19 cellular contexts compared by ENCODE assay signal in genomic region chr18:2954869-2955645, GRCh38. TPM values are rescaled to one million over a fixed set of nuclear protein-coding genes. Genes with fewer than 3 reads are reported as not detected.
DNase-seq lines count a peak whose midpoint lies in the region; ATAC-seq and TF ChIP-seq lines count a peak whose summit lies in the region.
"Had no signal": no experiment of that assay in that cellular context is flagged by ENCODE, and none has a peak within 500 bp of the region (broad histone marks: within the 10 kb centered on the region; RNA-seq: fewer than 3 reads in every experiment).

No MANE protein-coding gene starts in this region.

- H3K27ac Mint-ChIP-seq in activated naive CD4-positive, alpha-beta T cell treated with anti-CD3 and anti-CD28 coated beads for 36 hours, result peak overlapping the region; percentile 97
- H3K27ac Mint-ChIP-seq in activated CD4-positive, alpha-beta memory T cell treated with anti-CD3 and anti-CD28 coated beads for 36 hours, result peak overlapping the region; percentile 97
- H3K27ac Mint-ChIP-seq in effector memory CD8-positive, alpha-beta T cell, result peak overlapping the region; percentile 93 to 99
- peak overlapping the region; percentile 67 to 74 for H3K27ac Mint-ChIP-seq in stimulated activated naive CD8-positive, alpha-beta T cell treated with anti-CD3 and anti-CD28 coated beads, Interleukin-15, amount 100 ng/mL, for 72 hours

- ATAC-seq in effector memory CD8-positive, alpha-beta T cell (replicated peaks), result no peak
- ATAC-seq in stimulated activated naive CD8-positive, alpha-beta T cell treated with anti-CD3 and anti-CD28 coated beads, Interleukin-15, amount 100 ng/mL, for 72 hours, result no peak
- ATAC-seq in SK-N-SH treated with all-trans-retinoic acid at 6 μM for 48 hours (no peak), GM18520 (IDR thresholded peaks at IDR 0.05; ENCODE audit: unreplicated experiment) (no peak)

- CTCF ChIA-PET in activated naive CD4-positive, alpha-beta T cell treated with anti-CD3 and anti-CD28 coated beads for 36 hours (lab: Charles Lee), result interaction anchor here (1.1 kb wide), 1 partner anchor 30 kb away, joined by 6 read pairs; no protein-coding TSS in a partner anchor
- CTCF ChIA-PET in activated CD4-positive, alpha-beta memory T cell treated with anti-CD3 and anti-CD28 coated beads for 36 hours (lab: Charles Lee), result interaction anchor here (1.0 to 1.4 kb wide), 7 partner anchors 13 to 107 kb away, joined by 3 to 5 read pairs (median 4); no protein-coding TSS in a partner anchor

- DNase-seq in activated naive CD4-positive, alpha-beta T cell treated with anti-CD3 and anti-CD28 coated beads for 36 hours, result no peak
- DNase-seq in activated naive CD4-positive, alpha-beta T cell (lab: John Stamatoyannopoulos, UW), result no peak
- DNase-seq in activated CD4-positive, alpha-beta memory T cell treated with anti-CD3 and anti-CD28 coated beads for 36 hours, result no peak
- DNase-seq in effector memory CD8-positive, alpha-beta T cell, result no peak
- no peak for DNase-seq in stimulated activated naive CD8-positive, alpha-beta T cell treated with anti-CD3 and anti-CD28 coated beads, Interleukin-15, amount 100 ng/mL, for 72 hours
- no peak for DNase-seq in GDM1 (lab: John Stamatoyannopoulos, UW)
- DNase-seq: activated CD4-positive, alpha-beta T cell treated with anti-CD3 and anti-CD28 coated beads for 48 hours; DND-41; head of caudate nucleus; left ventricle myocardium inferior; mucosa of descending colon; NCI-H187 treated with DMSO at 0.1 percent for 48 hours; NCI-H226; NCI-H82; occipital lobe; stimulated activated CD4-positive, alpha-beta T cell treated with anti-CD3 and anti-CD28 coated beads, Interleukin-12 subunit alpha, Interleukin-12 subunit beta, amount 100 ng/mL, for 4 hours; thyroid gland had no signal

- POLR2A ChIA-PET in activated CD4-positive, alpha-beta memory T cell treated with anti-CD3 and anti-CD28 coated beads for 36 hours (lab: Charles Lee), result interaction anchor here (0.9 to 11.1 kb wide), 2 partner anchors 16 to 31 kb away, joined by 4 to 139 read pairs; no protein-coding TSS in a partner anchor

- H3K4me1 Mint-ChIP-seq in activated naive CD4-positive, alpha-beta T cell treated with anti-CD3 and anti-CD28 coated beads for 36 hours (ENCODE audit: low read depth), result peaks cover 76% of the 10 kb centered on the region
- H3K4me1 Mint-ChIP-seq in activated CD4-positive, alpha-beta memory T cell treated with anti-CD3 and anti-CD28 coated beads for 36 hours (ENCODE audit: low read depth), result peaks cover 81% of the 10 kb centered on the region
- H3K4me1 Mint-ChIP-seq in effector memory CD8-positive, alpha-beta T cell (ENCODE audit: low read depth in 2 of 2), result peaks cover 34 to 56% of the 10 kb centered on the region in 2 donors
- H3K4me1 Mint-ChIP-seq in stimulated activated naive CD8-positive, alpha-beta T cell treated with anti-CD3 and anti-CD28 coated beads, Interleukin-15, amount 100 ng/mL, for 72 hours, result peaks cover 78% of the 10 kb centered on the region

- no peaks in the 10 kb centered on the region for H3K27me3 Mint-ChIP-seq in activated naive CD4-positive, alpha-beta T cell treated with anti-CD3 and anti-CD28 coated beads for 36 hours (ENCODE audit: low read depth)
- H3K27me3 Mint-ChIP-seq in activated CD4-positive, alpha-beta memory T cell treated with anti-CD3 and anti-CD28 coated beads for 36 hours, result no peaks in the 10 kb centered on the region
- no peaks in the 10 kb centered on the region for H3K27me3 Mint-ChIP-seq in effector memory CD8-positive, alpha-beta T cell
- no peaks in the 10 kb centered on the region for H3K27me3 Mint-ChIP-seq in stimulated activated naive CD8-positive, alpha-beta T cell treated with anti-CD3 and anti-CD28 coated beads, Interleukin-15, amount 100 ng/mL, for 72 hours

- intact Hi-C loops in activated naive CD4-positive, alpha-beta T cell treated with anti-CD3 and anti-CD28 coated beads for 36 hours (cut with micrococcal nuclease), result no loop called here
- intact Hi-C loops in activated CD4-positive, alpha-beta memory T cell treated with anti-CD3 and anti-CD28 coated beads for 36 hours (cut with micrococcal nuclease), result no loop called here

- H3K4me3 Mint-ChIP-seq in activated naive CD4-positive, alpha-beta T cell treated with anti-CD3 and anti-CD28 coated beads for 36 hours, result no peak overlapping the region
- H3K4me3 Mint-ChIP-seq in activated CD4-positive, alpha-beta memory T cell treated with anti-CD3 and anti-CD28 coated beads for 36 hours, result peak overlapping the region; percentile 18
- peak overlapping the region; percentile 46 to 80 for H3K4me3 Mint-ChIP-seq in effector memory CD8-positive, alpha-beta T cell
- H3K4me3 Mint-ChIP-seq in stimulated activated naive CD8-positive, alpha-beta T cell treated with anti-CD3 and anti-CD28 coated beads, Interleukin-15, amount 100 ng/mL, for 72 hours, result no peak overlapping the region

- H3K36me3 Mint-ChIP-seq in activated naive CD4-positive, alpha-beta T cell treated with anti-CD3 and anti-CD28 coated beads for 36 hours (ENCODE audit: low read depth), result peaks cover 60% of the 10 kb centered on the region
- H3K36me3 Mint-ChIP-seq in activated CD4-positive, alpha-beta memory T cell treated with anti-CD3 and anti-CD28 coated beads for 36 hours, result peaks cover 80% of the 10 kb centered on the region
- peaks cover 85% of the 10 kb centered on the region for H3K36me3 Mint-ChIP-seq in effector memory CD8-positive, alpha-beta T cell (ENCODE audit: insufficient read depth)

- H3K9me3 Mint-ChIP-seq in activated naive CD4-positive, alpha-beta T cell treated with anti-CD3 and anti-CD28 coated beads for 36 hours, result no peaks in the 10 kb centered on the region
- no peaks in the 10 kb centered on the region for H3K9me3 Mint-ChIP-seq in activated CD4-positive, alpha-beta memory T cell treated with anti-CD3 and anti-CD28 coated beads for 36 hours
- H3K9me3 Mint-ChIP-seq in effector memory CD8-positive, alpha-beta T cell, result no peaks in the 10 kb centered on the region
- no peaks in the 10 kb centered on the region for H3K9me3 Mint-ChIP-seq in stimulated activated naive CD8-positive, alpha-beta T cell treated with anti-CD3 and anti-CD28 coated beads, Interleukin-15, amount 100 ng/mL, for 72 hours

TF ChIP-seq in SK-N-SH treated with all-trans-retinoic acid at 6 μM for 48 hours, 23 proteins besides CTCF, POLR2A, EP300 and RAD21 (continues in another document):
- TF ChIP-seq, protein P1, sequence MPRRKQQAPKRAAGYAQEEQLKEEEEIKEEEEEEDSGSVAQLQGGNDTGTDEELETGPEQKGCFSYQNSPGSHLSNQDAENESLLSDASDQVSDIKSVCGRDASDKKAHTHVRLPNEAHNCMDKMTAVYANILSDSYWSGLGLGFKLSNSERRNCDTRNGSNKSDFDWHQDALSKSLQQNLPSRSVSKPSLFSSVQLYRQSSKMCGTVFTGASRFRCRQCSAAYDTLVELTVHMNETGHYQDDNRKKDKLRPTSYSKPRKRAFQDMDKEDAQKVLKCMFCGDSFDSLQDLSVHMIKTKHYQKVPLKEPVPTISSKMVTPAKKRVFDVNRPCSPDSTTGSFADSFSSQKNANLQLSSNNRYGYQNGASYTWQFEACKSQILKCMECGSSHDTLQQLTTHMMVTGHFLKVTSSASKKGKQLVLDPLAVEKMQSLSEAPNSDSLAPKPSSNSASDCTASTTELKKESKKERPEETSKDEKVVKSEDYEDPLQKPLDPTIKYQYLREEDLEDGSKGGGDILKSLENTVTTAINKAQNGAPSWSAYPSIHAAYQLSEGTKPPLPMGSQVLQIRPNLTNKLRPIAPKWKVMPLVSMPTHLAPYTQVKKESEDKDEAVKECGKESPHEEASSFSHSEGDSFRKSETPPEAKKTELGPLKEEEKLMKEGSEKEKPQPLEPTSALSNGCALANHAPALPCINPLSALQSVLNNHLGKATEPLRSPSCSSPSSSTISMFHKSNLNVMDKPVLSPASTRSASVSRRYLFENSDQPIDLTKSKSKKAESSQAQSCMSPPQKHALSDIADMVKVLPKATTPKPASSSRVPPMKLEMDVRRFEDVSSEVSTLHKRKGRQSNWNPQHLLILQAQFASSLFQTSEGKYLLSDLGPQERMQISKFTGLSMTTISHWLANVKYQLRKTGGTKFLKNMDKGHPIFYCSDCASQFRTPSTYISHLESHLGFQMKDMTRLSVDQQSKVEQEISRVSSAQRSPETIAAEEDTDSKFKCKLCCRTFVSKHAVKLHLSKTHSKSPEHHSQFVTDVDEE (CRISPR knock-in tag; IDR thresholded peaks at IDR 0.05), result no peak
- no peak for TF ChIP-seq ZNF70 (CRISPR knock-in tag; IDR thresholded peaks at IDR 0.05)
- no peak for TF ChIP-seq POU6F1 (CRISPR knock-in tag; IDR thresholded peaks at IDR 0.05; ENCODE audit: borderline replicate concordance, low read depth)
- TF ChIP-seq GLIS3 (CRISPR knock-in tag; IDR thresholded peaks at IDR 0.05), result no peak
- TF ChIP-seq RARB (CRISPR knock-in tag; IDR thresholded peaks at IDR 0.05), result no peak
- TF ChIP-seq ISL1 (CRISPR knock-in tag; IDR thresholded peaks at IDR 0.05), result no peak
- no peak for TF ChIP-seq CSRNP3 (CRISPR knock-in tag; IDR thresholded peaks at IDR 0.05)
- TF ChIP-seq ZNF8 (CRISPR knock-in tag; IDR thresholded peaks at IDR 0.05), result no peak

RNA-seq across cellular contexts. Expression of gene LPIN2, which starts 57.9 kb away (rescaled TPM):
- 10 to 100 TPM; 62.4 to 65.7 TPM for total RNA-seq in activated naive CD4-positive, alpha-beta T cell treated with anti-CD3 and anti-CD28 coated beads for 36 hours
- total RNA-seq in activated CD4-positive, alpha-beta memory T cell treated with anti-CD3 and anti-CD28 coated beads for 36 hours, result 100 to 1,000 TPM; 102 to 107 TPM

Comparison
In these comparisons a context has a peak if more than half of its experiments do, and no peak if none do; other contexts are left out.
1. H3K4me3 Mint-ChIP-seq: peak in activated CD4-positive, alpha-beta memory T cell treated with anti-CD3 and anti-CD28 coated beads for 36 hours (single experiment) and effector memory CD8-positive, alpha-beta T cell (2 of 2); none in activated naive CD4-positive, alpha-beta T cell treated with anti-CD3 and anti-CD28 coated beads for 36 hours (single experiment) and stimulated activated naive CD8-positive, alpha-beta T cell treated with anti-CD3 and anti-CD28 coated beads, Interleukin-15, amount 100 ng/mL, for 72 hours (0 of 2).
2. Peak in every context shown above with its lines, with median percentiles within 50 percentile points of each other: H3K27ac Mint-ChIP-seq.